ENCODE assay signal across 19 cellular contexts in genomic region chr3:150275946-150276345, GRCh38.
DNase-seq lines count a peak whose midpoint lies in the region; FAIRE-seq lines count a peak whose summit lies in the region.
"Had no signal": no experiment of that assay in that cellular context is flagged by ENCODE, and none has a peak within 500 bp of the region (broad histone marks: within the 10 kb centered on the region; RNA-seq: fewer than 3 reads in every experiment).

No MANE protein-coding gene starts in this region.

- H3K4ac ChIP-seq in trophoblast cell (ENCODE audit: low read depth, low read length) = no peak overlapping the region

- H3F3A ChIP-seq in GM23248 (ENCODE audit: insufficient read depth) = no peaks in the 10 kb centered on the region

- H2AFZ ChIP-seq in GM23248 = peak overlapping the region; percentile 5
- no peak overlapping the region for H2AFZ ChIP-seq in trophoblast cell (ENCODE audit: insufficient read depth, low read length, poor library complexity)

- H3K9me3 ChIP-seq in GM23248 (ENCODE audit: low read depth) = no peaks in the 10 kb centered on the region
- no peaks in the 10 kb centered on the region for H3K9me3 ChIP-seq in SK-N-MC (ENCODE audit: low read depth, low read length)
- no peaks in the 10 kb centered on the region for H3K9me3 ChIP-seq in trophoblast cell (ENCODE audit: insufficient read depth, low read depth, low read length)
- H3K9me3 ChIP-seq: Caco-2, HAP-1, MG63 had no signal

- peaks cover 2% of the 10 kb centered on the region for H3K79me1 ChIP-seq in trophoblast cell (ENCODE audit: low read length)

- no peak overlapping the region for H3K18ac ChIP-seq in trophoblast cell (ENCODE audit: low read length)

- in situ Hi-C loops in GM23248 (cut with MboI) = no loop called here
- in situ Hi-C loops in KBM-7 (cut with MboI; ENCODE audit: low pct_unique_long_range_greater_than_20kb, low sequenced_read_pairs) = no loop called here

- H2BK5ac ChIP-seq in trophoblast cell (ENCODE audit: low read depth, low read length, poor library complexity) = no peak overlapping the region

- H2AK5ac ChIP-seq in trophoblast cell (ENCODE audit: low read length) = no peak overlapping the region

- H3K4me3 ChIP-seq in GM23248 (no peak overlapping the region), SK-N-MC (peak overlapping the region; percentile 26), trophoblast cell (ENCODE audit: low read depth, low read length) (no peak overlapping the region)
- H3K4me3 ChIP-seq: HAP-1, MG63 had no signal

- H3K9ac ChIP-seq in GM23248 = no peak overlapping the region
- peak overlapping the region; percentile 51 for H3K9ac ChIP-seq in SK-N-MC (ENCODE audit: insufficient read length)
- no peak overlapping the region for H3K9ac ChIP-seq in trophoblast cell (ENCODE audit: low read length)

- no peak overlapping the region for H4K12ac ChIP-seq in trophoblast cell (ENCODE audit: low read depth, low read length)

- WGBS in GM23248 (ENCODE audit: low coverage in 1 of 2, low lambda C conversion rate in 2 of 2, missing lambda C conversion rate in 2 of 2), 2 experiments = 25 to 31% methylated on average over 3 of the region's 3 CpGs
- WGBS in trophoblast cell (ENCODE audit: extremely low coverage, insufficient coverage, insufficient read length) = no CpG with 5 or more reads among the region's 3 CpGs

- H3K23ac ChIP-seq in trophoblast cell (ENCODE audit: low read length) = no peak overlapping the region

- no peak overlapping the region for H2BK120ac ChIP-seq in trophoblast cell (ENCODE audit: insufficient read depth, low read length, poor library complexity)

- peak overlapping the region; percentile 16 for H3K4me2 ChIP-seq in GM23248 (ENCODE audit: unreplicated experiment)
- H3K4me2 ChIP-seq in trophoblast cell (ENCODE audit: low read length) = no peak overlapping the region

- H3K9me2 ChIP-seq in GM23248 (ENCODE audit: insufficient read depth) = no peaks in the 10 kb centered on the region

- H3K4me1 ChIP-seq in GM23248 (ENCODE audit: insufficient read depth) = peaks cover 12% of the 10 kb centered on the region
- peaks cover 0 to 2% of the 10 kb centered on the region in 2 experiments for H3K4me1 ChIP-seq in trophoblast cell (ENCODE audit: control insufficient read depth in 1 of 2, insufficient read depth in 2 of 2, low read length in 2 of 2)

- FAIRE-seq in HTR-8/SVneo (lab: Jason Lieb, UNC) = no peak

- H3K79me2 ChIP-seq in GM23248 (ENCODE audit: insufficient read depth) (no peaks in the 10 kb centered on the region), trophoblast cell (ENCODE audit: control insufficient read depth, insufficient read depth, low read length, poor library complexity) (no peaks in the 10 kb centered on the region)

- H3K27me3 ChIP-seq in GM23248 (replicated peaks; ENCODE audit: insufficient read depth) (no peaks in the 10 kb centered on the region), trophoblast cell (ENCODE audit: insufficient read depth, low read length) (no peaks in the 10 kb centered on the region)
- H3K27me3 ChIP-seq: MG63 had no signal

- no peak overlapping the region for H3K14ac ChIP-seq in trophoblast cell (ENCODE audit: low read length)

- H2BK12ac ChIP-seq in trophoblast cell (ENCODE audit: low read length) = no peak overlapping the region

- H3K36me3 ChIP-seq in GM23248 (ENCODE audit: low read depth) (no peaks in the 10 kb centered on the region), SK-N-MC (ENCODE audit: insufficient read depth, low read length) (no peaks in the 10 kb centered on the region), trophoblast cell (ENCODE audit: control insufficient read depth in 1 of 2, insufficient read depth in 2 of 2, low read length in 2 of 2) (no peaks in the 10 kb centered on the region)
- H3K36me3 ChIP-seq: HAP-1, MG63 had no signal

- H4K91ac ChIP-seq in trophoblast cell (ENCODE audit: low read depth, low read length) = no peak overlapping the region

- no peaks in the 10 kb centered on the region for H4K20me1 ChIP-seq in GM23248 (ENCODE audit: insufficient read depth)

- no peak overlapping the region for H4K8ac ChIP-seq in trophoblast cell (ENCODE audit: low read depth, low read length)

- DNase-seq in GM23248 (peak; percentile 28), SK-N-MC (ENCODE audit: low read depth, low spot score) (no peak), fibroblast of peridontal ligament (ENCODE audit: extremely low read depth) (peak; percentile 40), trophoblast cell (peak; percentile 3 to 74), HTR-8/SVneo (ENCODE audit: insufficient read length, low spot score) (no peak), KBM-7 (no peak)
- no peak for DNase-seq in activated CD4-positive, alpha-beta T cell treated with anti-CD3 and anti-CD28 coated beads, Interleukin-2, amount 50 U/mL, for 4 hours
- DNase-seq: ACHN; Caco-2; CD4-positive, CD25-positive, alpha-beta regulatory T cell; DMS153; Karpas-422; MG63; NCI-H1092; NCI-H2081 treated with DMSO at 0.1 percent for 48 hours; NCI-H524; SHP77 treated with DMSO at 0.1 percent for 48 hours; SW 1271 had no signal

- H3K27ac ChIP-seq in GM23248 (0 out of 2 replicates have a peak overlapping the region, but pooled peaks have one; percentile 0), SK-N-MC (peak overlapping the region; percentile 86), trophoblast cell (ENCODE audit: low read depth, low read length) (no peak overlapping the region)

Comparison
In these comparisons a context has a peak if more than half of its experiments do, and no peak if none do; other contexts are left out.
1. DNase-seq: peak in GM23248 (single experiment), fibroblast of peridontal ligament (single experiment) and trophoblast cell (2 of 2); none in SK-N-MC (single experiment), activated CD4-positive, alpha-beta T cell treated with anti-CD3 and anti-CD28 coated beads, Interleukin-2, amount 50 U/mL, for 4 hours (0 of 2), HTR-8/SVneo (single experiment) and KBM-7 (single experiment).